In the genomic region with DNA sequence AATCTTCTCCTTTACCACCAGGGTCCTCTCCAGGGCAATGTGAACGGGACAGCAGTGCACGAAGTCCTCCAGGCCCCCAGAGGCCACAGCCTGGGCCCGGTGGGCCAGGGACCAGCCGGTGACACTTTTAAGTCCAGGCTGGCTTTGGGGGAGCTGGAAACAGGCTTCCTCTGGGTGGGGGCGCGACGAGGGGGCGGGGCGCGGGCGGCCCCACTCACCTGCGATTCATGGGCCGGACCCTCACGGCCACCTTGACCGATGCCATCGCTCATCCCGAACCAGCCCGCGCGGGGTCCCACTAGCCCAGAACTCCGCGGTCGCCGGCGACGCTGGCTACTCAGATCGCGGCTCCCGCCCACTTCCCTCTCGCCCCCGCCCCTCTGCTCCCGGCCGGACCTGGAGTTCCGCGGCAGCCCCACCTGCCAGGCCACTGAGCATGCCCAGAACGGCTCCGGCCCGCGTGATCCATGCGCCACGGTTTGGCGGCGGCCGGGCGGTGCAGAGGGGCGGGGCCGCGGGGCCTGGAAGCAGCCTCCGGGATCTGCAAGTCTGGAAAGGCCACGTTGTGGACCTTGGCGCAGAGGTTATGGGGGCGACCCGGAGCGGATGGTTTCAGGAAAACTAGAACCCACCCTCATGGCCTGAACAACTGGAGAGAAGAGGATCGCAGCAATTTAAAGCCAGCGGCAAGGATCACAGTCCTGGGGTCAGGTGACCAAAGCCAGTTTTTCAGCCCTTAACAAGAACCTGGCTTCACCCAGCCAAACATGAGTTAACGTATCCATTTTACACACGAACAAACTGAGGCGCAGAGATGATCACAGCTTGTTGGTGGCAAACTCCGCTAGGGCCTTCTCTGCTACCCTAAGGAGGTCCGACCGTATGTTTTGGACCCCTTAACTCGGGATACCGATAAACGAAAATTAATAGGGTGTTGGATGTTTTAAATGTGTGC, we compare ENCODE assay signal across 8 cellular contexts. TPM values are rescaled to one million over a fixed set of nuclear protein-coding genes. Genes with fewer than 3 reads are reported as not detected.
DNase-seq lines count a peak whose midpoint lies in the region; ATAC-seq lines count a peak whose summit lies in the region.

A gene with protein sequence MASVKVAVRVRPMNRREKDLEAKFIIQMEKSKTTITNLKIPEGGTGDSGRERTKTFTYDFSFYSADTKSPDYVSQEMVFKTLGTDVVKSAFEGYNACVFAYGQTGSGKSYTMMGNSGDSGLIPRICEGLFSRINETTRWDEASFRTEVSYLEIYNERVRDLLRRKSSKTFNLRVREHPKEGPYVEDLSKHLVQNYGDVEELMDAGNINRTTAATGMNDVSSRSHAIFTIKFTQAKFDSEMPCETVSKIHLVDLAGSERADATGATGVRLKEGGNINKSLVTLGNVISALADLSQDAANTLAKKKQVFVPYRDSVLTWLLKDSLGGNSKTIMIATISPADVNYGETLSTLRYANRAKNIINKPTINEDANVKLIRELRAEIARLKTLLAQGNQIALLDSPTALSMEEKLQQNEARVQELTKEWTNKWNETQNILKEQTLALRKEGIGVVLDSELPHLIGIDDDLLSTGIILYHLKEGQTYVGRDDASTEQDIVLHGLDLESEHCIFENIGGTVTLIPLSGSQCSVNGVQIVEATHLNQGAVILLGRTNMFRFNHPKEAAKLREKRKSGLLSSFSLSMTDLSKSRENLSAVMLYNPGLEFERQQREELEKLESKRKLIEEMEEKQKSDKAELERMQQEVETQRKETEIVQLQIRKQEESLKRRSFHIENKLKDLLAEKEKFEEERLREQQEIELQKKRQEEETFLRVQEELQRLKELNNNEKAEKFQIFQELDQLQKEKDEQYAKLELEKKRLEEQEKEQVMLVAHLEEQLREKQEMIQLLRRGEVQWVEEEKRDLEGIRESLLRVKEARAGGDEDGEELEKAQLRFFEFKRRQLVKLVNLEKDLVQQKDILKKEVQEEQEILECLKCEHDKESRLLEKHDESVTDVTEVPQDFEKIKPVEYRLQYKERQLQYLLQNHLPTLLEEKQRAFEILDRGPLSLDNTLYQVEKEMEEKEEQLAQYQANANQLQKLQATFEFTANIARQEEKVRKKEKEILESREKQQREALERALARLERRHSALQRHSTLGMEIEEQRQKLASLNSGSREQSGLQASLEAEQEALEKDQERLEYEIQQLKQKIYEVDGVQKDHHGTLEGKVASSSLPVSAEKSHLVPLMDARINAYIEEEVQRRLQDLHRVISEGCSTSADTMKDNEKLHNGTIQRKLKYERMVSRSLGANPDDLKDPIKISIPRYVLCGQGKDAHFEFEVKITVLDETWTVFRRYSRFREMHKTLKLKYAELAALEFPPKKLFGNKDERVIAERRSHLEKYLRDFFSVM (N-terminal part only) (minus strand): TSS at position 438 of the 955 bp plus-strand sequence. CDS start 173 bp downstream, at position 265.

- H3K14ac ChIP-seq in mesenchymal stem cell (ENCODE audit: low read length in 2 of 2), result peak within 1 kb of the TSS in 1 of 2 experiments; percentile 36

- H2BK5ac ChIP-seq in mesenchymal stem cell (ENCODE audit: low read depth, low read length, poor library complexity, severe bottlenecking), result no peak within 1 kb of the TSS

- H3K4me1 ChIP-seq in CD4-positive, CD25-positive, alpha-beta regulatory T cell (ENCODE audit: control insufficient read depth, insufficient read depth, low read length, poor library complexity, severe bottlenecking), result peaks cover 24% of the 10 kb centered on the region
- H3K4me1 ChIP-seq in mesenchymal stem cell (ENCODE audit: control insufficient read depth, insufficient read depth, low read depth, low read length), result peaks cover 9% of the 10 kb centered on the region

- H3K27ac ChIP-seq in CD4-positive, CD25-positive, alpha-beta regulatory T cell (ENCODE audit: insufficient read depth, low read length, poor library complexity, severe bottlenecking), result peak within 1 kb of the TSS; percentile 50
- H3K27ac ChIP-seq in mesenchymal stem cell (ENCODE audit: low read length, poor library complexity, severe bottlenecking), result no peak within 1 kb of the TSS

- peak within 1 kb of the TSS; percentile 53 to 92 (median 82) for H3K27ac Mint-ChIP-seq in CD4-positive, CD25-positive, alpha-beta regulatory T cell

- H2AFZ ChIP-seq in mesenchymal stem cell (ENCODE audit: low read depth, low read length), result peak within 1 kb of the TSS; percentile 81

- H2BK15ac ChIP-seq in mesenchymal stem cell (ENCODE audit: low read depth, poor library complexity, severe bottlenecking), result peak within 1 kb of the TSS; percentile 92

- no peak within 1 kb of the TSS for H4K91ac ChIP-seq in mesenchymal stem cell (ENCODE audit: low read length)

- peaks cover 4% of the 10 kb centered on the region for H3K27me3 Mint-ChIP-seq in CD4-positive, CD25-positive, alpha-beta regulatory T cell

- peaks cover 21 to 60% (median 45%) of the 10 kb centered on the region in 4 donors for H3K4me1 Mint-ChIP-seq in CD4-positive, CD25-positive, alpha-beta regulatory T cell

- H2AK5ac ChIP-seq in mesenchymal stem cell (ENCODE audit: low read length, severe bottlenecking), result no peak within 1 kb of the TSS

- no peaks in the 10 kb centered on the region for H3K9me3 ChIP-seq in CD4-positive, CD25-positive, alpha-beta regulatory T cell (ENCODE audit: control insufficient read depth in 2 of 2, low read length in 2 of 2)
- H3K9me3 ChIP-seq in mesenchymal stem cell (ENCODE audit: control insufficient read depth, low read length), result no peaks in the 10 kb centered on the region

- peak within 1 kb of the TSS; percentile 82 to 96 (median 92) for H3K4me3 Mint-ChIP-seq in CD4-positive, CD25-positive, alpha-beta regulatory T cell

- H3K4ac ChIP-seq in mesenchymal stem cell (ENCODE audit: low read depth in 1 of 2, low read length in 2 of 2), result peak within 1 kb of the TSS; percentile 47 to 81

- H2BK12ac ChIP-seq in mesenchymal stem cell (ENCODE audit: low read length in 2 of 2), result peak within 1 kb of the TSS in 1 of 2 experiments; percentile 64

- H3K79me1 ChIP-seq in mesenchymal stem cell (replicated peaks; ENCODE audit: low read length, poor library complexity, severe bottlenecking), result peaks cover 16% of the 10 kb centered on the region

- no peaks in the 10 kb centered on the region for H3K36me3 ChIP-seq in CD4-positive, CD25-positive, alpha-beta regulatory T cell (ENCODE audit: control insufficient read depth, insufficient read depth, low read length)
- H3K36me3 ChIP-seq in mesenchymal stem cell (ENCODE audit: control insufficient read depth in 1 of 2, insufficient read depth in 2 of 2, low read depth in 1 of 2, low read length in 2 of 2), result no peaks in the 10 kb centered on the region

- H3K18ac ChIP-seq in mesenchymal stem cell (ENCODE audit: low read depth in 1 of 2, low read length in 2 of 2), result peak within 1 kb of the TSS; percentile 28 to 58

- peak; percentile 62 to 82 (median 76) for DNase-seq in CD4-positive, CD25-positive, alpha-beta regulatory T cell
- DNase-seq in NCI-H82 treated with DMSO at 0.1 percent for 48 hours (lab: John Stamatoyannopoulos, UW; ENCODE audit: unreplicated experiment), result peak; percentile 74
- DNase-seq in activated CD8-positive, alpha-beta memory T cell treated with anti-CD3 and anti-CD28 coated beads for 24 hours, result peak; percentile 98
- peak; percentile 71 for DNase-seq in effector CD8-positive, alpha-beta T cell (lab: John Stamatoyannopoulos, UW)
- peak; percentile 88 for DNase-seq in mesenchymal stem cell
- DNase-seq in stimulated activated CD8-positive, alpha-beta memory T cell treated with anti-CD3 and anti-CD28 coated beads, Interleukin-12 subunit alpha, Interleukin-12 subunit beta, amount 100 ng/mL, for 1 hour (ENCODE audit: low read depth), result peak; percentile 65

- H3K9ac ChIP-seq in mesenchymal stem cell (ENCODE audit: low read length), result peak within 1 kb of the TSS; percentile 78

- H3K36me3 Mint-ChIP-seq in CD4-positive, CD25-positive, alpha-beta regulatory T cell, result no peaks in the 10 kb centered on the region

- no peaks in the 10 kb centered on the region for H3K27me3 ChIP-seq in CD4-positive, CD25-positive, alpha-beta regulatory T cell (ENCODE audit: control insufficient read depth, insufficient read depth, low read length)
- H3K27me3 ChIP-seq in mesenchymal stem cell (ENCODE audit: control insufficient read depth in 1 of 2, insufficient read depth in 1 of 2, low read length in 2 of 2), result no peaks in the 10 kb centered on the region

- H3K9me3 Mint-ChIP-seq in CD4-positive, CD25-positive, alpha-beta regulatory T cell, result peaks cover 0 to 2% (median 0%) of the 10 kb centered on the region in 7 donors

- peak within 1 kb of the TSS; percentile 66 for H4K8ac ChIP-seq in mesenchymal stem cell (ENCODE audit: low read length)

- peak within 1 kb of the TSS; percentile 86 for H3K4me3 ChIP-seq in CD4-positive, CD25-positive, alpha-beta regulatory T cell (ENCODE audit: low read depth, low read length)
- peak within 1 kb of the TSS; percentile 83 to 87 for H3K4me3 ChIP-seq in mesenchymal stem cell (ENCODE audit: insufficient read depth in 1 of 2, low read depth in 1 of 2, low read length in 2 of 2)

- ATAC-seq in CD4-positive, CD25-positive, alpha-beta regulatory T cell (ENCODE audit: low read depth in 2 of 2), result peak; percentile 77 to 80
- peak; percentile 65 for ATAC-seq in GM19438 (IDR thresholded peaks at IDR 0.05; ENCODE audit: low read depth, unreplicated experiment)
- ATAC-seq in HG03565 (IDR thresholded peaks at IDR 0.05; ENCODE audit: unreplicated experiment), result peak; percentile 63

- H3K4me2 ChIP-seq in mesenchymal stem cell (ENCODE audit: low read length, poor library complexity, severe bottlenecking), result peak within 1 kb of the TSS; percentile 87

- H3K23ac ChIP-seq in mesenchymal stem cell (ENCODE audit: low read length in 2 of 2), result no peak within 1 kb of the TSS

- WGBS in mesenchymal stem cell, result 9% methylated on average over 61 of the region's 65 CpGs

- H2BK120ac ChIP-seq in mesenchymal stem cell (ENCODE audit: low read depth, low read length), result peak within 1 kb of the TSS; percentile 74

RNA-seq across cellular contexts. Expression of the gene that starts here (rescaled TPM):
- total RNA-seq in CD4-positive, CD25-positive, alpha-beta regulatory T cell, result 5.2 TPM
- 1 to 10 TPM; 3.1 to 4.9 (median 4.2) TPM for polyA plus RNA-seq in CD4-positive, CD25-positive, alpha-beta regulatory T cell
- 7.7 TPM for polyA plus RNA-seq in mesenchymal stem cell (2013, experiment 1 of 2)
- polyA plus RNA-seq in mesenchymal stem cell (2013, experiment 2 of 2), result 7.8 TPM
